ENCODE assay signal across 10 cellular contexts in genomic region chr13:99990045-99990977, GRCh38. TPM values are rescaled to one million over a fixed set of nuclear protein-coding genes. Genes with fewer than 3 reads are reported as not detected.
DNase-seq lines count a peak whose midpoint lies in the region; ATAC-seq, FAIRE-seq and TF ChIP-seq lines count a peak whose summit lies in the region.
"Had no signal": no experiment of that assay in that cellular context is flagged by ENCODE, and none has a peak within 500 bp of the region (broad histone marks: within the 10 kb centered on the region; RNA-seq: fewer than 3 reads in every experiment).

No MANE protein-coding gene starts in this region.

- in situ Hi-C loops in gastrocnemius medialis (cut with MboI; ENCODE audit: low sequenced_read_pairs in 4 of 4), result no loop called here

- peak; percentile 52 for DNase-seq in activated CD8-positive, alpha-beta memory T cell treated with anti-CD3 and anti-CD28 coated beads, Interleukin-2, amount 50 U/mL, for 48 hours
- no peak for DNase-seq in activated CD8-positive, alpha-beta memory T cell treated with anti-CD3 and anti-CD28 coated beads, Interleukin-2, amount 10 ng/mL, durations not matched to agents 7 days and 5 days
- DNase-seq in activated T-cell treated with anti-CD3 and anti-CD28 coated beads, Interleukin-2, amount 50 U/mL, for 72 hours, result no peak
- no peak for DNase-seq in iPS DF 6.9 (ENCODE audit: low read depth, low spot score)
- DNase-seq in stimulated activated naive B cell treated with anti-CD40 and anti-IgM and Interleukin-4, amounts not matched to agents 10 μg/mL and 1 μg/mL and 100 μg/mL, for 72 hours, result no peak
- DNase-seq in colonic mucosa, result no peak
- DNase-seq in kidney, result no peak
- DNase-seq in gastrocnemius medialis, result no peak
- DNase-seq: NCI-H2171 had no signal

- ATAC-seq in activated CD8-positive, alpha-beta memory T cell treated with anti-CD3 and anti-CD28 coated beads, Interleukin-2, amount 10 ng/mL, durations not matched to agents 7 days and 5 days, result no peak
- peak; percentile 37 to 56 for ATAC-seq in activated T-cell treated with anti-CD3 and anti-CD28 coated beads, Interleukin-2, amount 50 U/mL, for 72 hours (replicated peaks in 1 of 2)
- ATAC-seq in stimulated activated naive B cell treated with anti-CD40 and anti-IgM and Interleukin-4, amounts not matched to agents 10 μg/mL and 1 μg/mL and 100 μg/mL, for 72 hours (replicated peaks), result no peak
- no peak for ATAC-seq in gastrocnemius medialis

- H3K4me1 Mint-ChIP-seq in activated CD8-positive, alpha-beta memory T cell treated with anti-CD3 and anti-CD28 coated beads, Interleukin-2, amount 10 ng/mL, durations not matched to agents 7 days and 5 days, result peaks cover 21% of the 10 kb centered on the region
- H3K4me1 Mint-ChIP-seq in activated T-cell treated with anti-CD3 and anti-CD28 coated beads, Interleukin-2, amount 50 U/mL, for 72 hours (ENCODE audit: low read depth), result peaks cover 35% of the 10 kb centered on the region
- peaks cover 10 to 20% of the 10 kb centered on the region in 2 donors for H3K4me1 Mint-ChIP-seq in stimulated activated naive B cell treated with anti-CD40 and anti-IgM and Interleukin-4, amounts not matched to agents 10 μg/mL and 1 μg/mL and 100 μg/mL, for 72 hours

- CTCF ChIA-PET in activated CD8-positive, alpha-beta memory T cell treated with anti-CD3 and anti-CD28 coated beads, Interleukin-2, amount 10 ng/mL, durations not matched to agents 7 days and 5 days (lab: Charles Lee), result interaction anchor here (0.8 to 2.0 kb wide), 5 partner anchors 9 to 334 kb away, joined by 3 to 7 read pairs (median 3); partner anchors contain the start of gene ZIC2

- H3K9ac ChIP-seq in colonic mucosa (ENCODE audit: low read depth in 2 of 2, low read length in 2 of 2), result no peak overlapping the region
- no peak overlapping the region for H3K9ac ChIP-seq in kidney (ENCODE audit: low read length in 2 of 2)

- no peak overlapping the region for H3K27ac Mint-ChIP-seq in activated CD8-positive, alpha-beta memory T cell treated with anti-CD3 and anti-CD28 coated beads, Interleukin-2, amount 10 ng/mL, durations not matched to agents 7 days and 5 days
- H3K27ac Mint-ChIP-seq in activated T-cell treated with anti-CD3 and anti-CD28 coated beads, Interleukin-2, amount 50 U/mL, for 72 hours, result no peak overlapping the region
- H3K27ac Mint-ChIP-seq in stimulated activated naive B cell treated with anti-CD40 and anti-IgM and Interleukin-4, amounts not matched to agents 10 μg/mL and 1 μg/mL and 100 μg/mL, for 72 hours, result peak overlapping the region; percentile 47

- no CpG with 5 or more reads among the region's 43 CpGs for WGBS in iPS DF 6.9 (ENCODE audit: insufficient coverage, insufficient read length)

- no peak overlapping the region for H3K4me3 Mint-ChIP-seq in activated CD8-positive, alpha-beta memory T cell treated with anti-CD3 and anti-CD28 coated beads, Interleukin-2, amount 10 ng/mL, durations not matched to agents 7 days and 5 days
- peak overlapping the region; percentile 39 to 69 for H3K4me3 Mint-ChIP-seq in activated T-cell treated with anti-CD3 and anti-CD28 coated beads, Interleukin-2, amount 50 U/mL, for 72 hours
- peak overlapping the region in 1 of 2 donors; percentile 25 for H3K4me3 Mint-ChIP-seq in stimulated activated naive B cell treated with anti-CD40 and anti-IgM and Interleukin-4, amounts not matched to agents 10 μg/mL and 1 μg/mL and 100 μg/mL, for 72 hours

- H3K27ac ChIP-seq in iPS DF 6.9 (ENCODE audit: low read length), result no peak overlapping the region
- H3K27ac ChIP-seq in colonic mucosa, result no peak overlapping the region
- no peak overlapping the region for H3K27ac ChIP-seq in kidney (ENCODE audit: low read depth in 2 of 2, low read length in 2 of 2)
- no peak overlapping the region for H3K27ac ChIP-seq in gastrocnemius medialis

- H3K4me1 ChIP-seq in iPS DF 6.9 (ENCODE audit: control insufficient read depth, insufficient read depth, low read length) (peaks cover 7% of the 10 kb centered on the region; the same call in 1 of the 2 replicates), colonic mucosa (peaks cover 8% of the 10 kb centered on the region), kidney (ENCODE audit: control insufficient read depth in 1 of 2, insufficient read depth in 1 of 2, low read depth in 1 of 2, low read length in 2 of 2) (no peaks in the 10 kb centered on the region), gastrocnemius medialis (no peaks in the 10 kb centered on the region)

- peaks cover 92% of the 10 kb centered on the region for H3K27me3 Mint-ChIP-seq in activated CD8-positive, alpha-beta memory T cell treated with anti-CD3 and anti-CD28 coated beads, Interleukin-2, amount 10 ng/mL, durations not matched to agents 7 days and 5 days
- H3K27me3 Mint-ChIP-seq in activated T-cell treated with anti-CD3 and anti-CD28 coated beads, Interleukin-2, amount 50 U/mL, for 72 hours (ENCODE audit: low read depth), result peaks cover 94% of the 10 kb centered on the region
- H3K27me3 Mint-ChIP-seq in stimulated activated naive B cell treated with anti-CD40 and anti-IgM and Interleukin-4, amounts not matched to agents 10 μg/mL and 1 μg/mL and 100 μg/mL, for 72 hours, result peaks cover 78 to 95% of the 10 kb centered on the region in 2 donors

- H3K27me3 ChIP-seq in iPS DF 6.9 (ENCODE audit: control insufficient read depth, insufficient read depth, low read length) (peaks cover 19% of the 10 kb centered on the region; the same call in 1 of the 2 replicates), colonic mucosa (peaks cover 95% of the 10 kb centered on the region), gastrocnemius medialis (peaks cover 98 to 99% (median 98%) of the 10 kb centered on the region in 3 donors)

- peak overlapping the region; percentile 27; the same call in 1 of the 2 replicates for H3K4me3 ChIP-seq in iPS DF 6.9 (ENCODE audit: low read length)
- H3K4me3 ChIP-seq in colonic mucosa, result no peak overlapping the region
- no peak overlapping the region for H3K4me3 ChIP-seq in kidney (ENCODE audit: low read length in 2 of 2)
- no peak overlapping the region for H3K4me3 ChIP-seq in gastrocnemius medialis

- H3K9me3 ChIP-seq in iPS DF 6.9 (ENCODE audit: control insufficient read depth, insufficient read depth, low read length), result no peaks in the 10 kb centered on the region
- H3K9me3 ChIP-seq in colonic mucosa, result no peaks in the 10 kb centered on the region
- H3K9me3 ChIP-seq in kidney (ENCODE audit: control insufficient read depth in 1 of 2, low read length in 2 of 2), result peaks cover 0 to 3% of the 10 kb centered on the region in 2 donors
- no peaks in the 10 kb centered on the region for H3K9me3 ChIP-seq in gastrocnemius medialis

- TF ChIP-seq POLR2A in gastrocnemius medialis (IDR thresholded peaks at IDR 0.05), result no peak

- intact Hi-C loops in colonic mucosa (cut with DNase I), result loop anchor here (10.0 kb wide), 1 partner anchor 244 kb away; no protein-coding TSS in a partner anchor
- intact Hi-C loops in kidney (cut with DNase I), result no loop called here
- intact Hi-C loops in gastrocnemius medialis (cut with DNase I; ENCODE audit: low total_unique reads), result no loop called here

- peaks cover 12% of the 10 kb centered on the region for H3K36me3 Mint-ChIP-seq in activated CD8-positive, alpha-beta memory T cell treated with anti-CD3 and anti-CD28 coated beads, Interleukin-2, amount 10 ng/mL, durations not matched to agents 7 days and 5 days
- H3K36me3 Mint-ChIP-seq in activated T-cell treated with anti-CD3 and anti-CD28 coated beads, Interleukin-2, amount 50 U/mL, for 72 hours (ENCODE audit: insufficient read depth in 2 of 2), result peaks cover 4 to 6% of the 10 kb centered on the region in 2 donors
- H3K36me3 Mint-ChIP-seq in stimulated activated naive B cell treated with anti-CD40 and anti-IgM and Interleukin-4, amounts not matched to agents 10 μg/mL and 1 μg/mL and 100 μg/mL, for 72 hours, result peaks cover 9 to 11% of the 10 kb centered on the region in 2 donors

- H3K36me3 ChIP-seq in iPS DF 6.9 (ENCODE audit: control insufficient read depth, insufficient read depth, low read length) (no peaks in the 10 kb centered on the region), colonic mucosa (no peaks in the 10 kb centered on the region), kidney (ENCODE audit: control insufficient read depth in 1 of 2, insufficient read depth in 2 of 2, low read length in 2 of 2) (no peaks in the 10 kb centered on the region), gastrocnemius medialis (no peaks in the 10 kb centered on the region)

- no peaks in the 10 kb centered on the region for H3K9me3 Mint-ChIP-seq in activated CD8-positive, alpha-beta memory T cell treated with anti-CD3 and anti-CD28 coated beads, Interleukin-2, amount 10 ng/mL, durations not matched to agents 7 days and 5 days (ENCODE audit: low read depth)
- H3K9me3 Mint-ChIP-seq in activated T-cell treated with anti-CD3 and anti-CD28 coated beads, Interleukin-2, amount 50 U/mL, for 72 hours, result peaks cover 0 to 1% of the 10 kb centered on the region in 2 donors
- peaks cover 8 to 9% of the 10 kb centered on the region in 2 donors for H3K9me3 Mint-ChIP-seq in stimulated activated naive B cell treated with anti-CD40 and anti-IgM and Interleukin-4, amounts not matched to agents 10 μg/mL and 1 μg/mL and 100 μg/mL, for 72 hours

- no peak for FAIRE-seq in kidney (lab: Jason Lieb, UNC)
- FAIRE-seq: GM19239 had no signal

- no peak for TF ChIP-seq CTCF in colonic mucosa (IDR thresholded peaks at IDR 0.05)
- TF ChIP-seq CTCF in kidney (IDR thresholded peaks at IDR 0.05; ENCODE audit: borderline replicate concordance, extremely low read depth, insufficient read depth), result no peak
- no peak for TF ChIP-seq CTCF in gastrocnemius medialis (IDR thresholded peaks at IDR 0.05 in 4 of 5, conservative IDR thresholded peaks at IDR 0.05 in 1 of 5)

RNA-seq across cellular contexts. Expression of gene ZIC2, which starts 8.7 kb away (rescaled TPM):
- 1 to 10 TPM in 1 of 2 experiments, under 1 TPM in 1; 0.26 to 1.6 TPM for total RNA-seq in activated CD8-positive, alpha-beta memory T cell treated with anti-CD3 and anti-CD28 coated beads, Interleukin-2, amount 10 ng/mL, durations not matched to agents 7 days and 5 days
- total RNA-seq in activated T-cell treated with anti-CD3 and anti-CD28 coated beads, Interleukin-2, amount 50 U/mL, for 72 hours, result under 1 TPM in 1 of 2 donors, not detected in 1; 0.25 TPM
- under 1 TPM; 0.11 to 0.82 TPM for total RNA-seq in colonic mucosa
- total RNA-seq in kidney, result 1.4 TPM
- polyA plus RNA-seq in kidney (ENCODE audit: insufficient read depth, low read depth, low replicate concordance), result 0.13 TPM
- not detected for total RNA-seq in gastrocnemius medialis

RNA-seq across cellular contexts. Expression of gene ZIC5, which starts 18.7 kb away (rescaled TPM):
- not detected for total RNA-seq in activated CD8-positive, alpha-beta memory T cell treated with anti-CD3 and anti-CD28 coated beads, Interleukin-2, amount 10 ng/mL, durations not matched to agents 7 days and 5 days
- not detected for total RNA-seq in activated T-cell treated with anti-CD3 and anti-CD28 coated beads, Interleukin-2, amount 50 U/mL, for 72 hours
- total RNA-seq in colonic mucosa, result under 1 TPM in 1 of 2 donors, not detected in 1; 0.10 TPM
- total RNA-seq in kidney, result not detected
- not detected for polyA plus RNA-seq in kidney (ENCODE audit: insufficient read depth, low read depth, low replicate concordance)
- not detected for total RNA-seq in gastrocnemius medialis

Comparison
In these comparisons a context has a peak if more than half of its experiments do, and no peak if none do; other contexts are left out.
1. ATAC-seq: peak in activated T-cell treated with anti-CD3 and anti-CD28 coated beads, Interleukin-2, amount 50 U/mL, for 72 hours (2 of 2); none in activated CD8-positive, alpha-beta memory T cell treated with anti-CD3 and anti-CD28 coated beads, Interleukin-2, amount 10 ng/mL, durations not matched to agents 7 days and 5 days (single experiment), stimulated activated naive B cell treated with anti-CD40 and anti-IgM and Interleukin-4, amounts not matched to agents 10 μg/mL and 1 μg/mL and 100 μg/mL, for 72 hours (0 of 2) and gastrocnemius medialis (0 of 2).